ENCODE assay signal across 30 cellular contexts in genomic region chr10:44022203-44022602, GRCh38.
"Had no signal": no experiment of that assay in that cellular context is flagged by ENCODE, and none has a peak within 500 bp of the region (broad histone marks: within the 10 kb centered on the region; RNA-seq: fewer than 3 reads in every experiment).

No MANE protein-coding gene starts in this region.

- H3K4me3 ChIP-seq: ovary, psoas muscle, right lobe of liver, sigmoid colon, stomach, thoracic aorta, thyroid gland, transverse colon, upper lobe of right lung, uterus had no signal

- H2AFZ ChIP-seq: parathyroid adenoma had no signal

- H3K9ac ChIP-seq: parathyroid adenoma had no signal

- H3K27ac ChIP-seq: neutrophil, ovary, parathyroid adenoma, psoas muscle, right lobe of liver, sigmoid colon, stomach, thoracic aorta, thyroid gland, transverse colon, upper lobe of right lung, uterus had no signal

- ATAC-seq: naive thymus-derived CD8-positive, alpha-beta T cell; natural killer cell treated with Interleukin-12 subunit alpha and Interleukin-12 subunit beta and Interleukin-15 and Interleukin-18, amount 100 ng/mL, for 72 hours; psoas muscle; right cardiac atrium; right lobe of liver; stimulated activated effector memory CD8-positive, alpha-beta T cell treated with anti-CD3 and anti-CD28 coated beads, Interleukin-12 subunit alpha, Interleukin-12 subunit beta, amount 100 ng/mL, for 72 hours; stimulated activated naive B cell treated with anti-CD40 and anti-IgM and Interleukin-4, amounts not matched to agents 10 μg/mL and 1 μg/mL and 100 μg/mL, for 72 hours; upper lobe of right lung had no signal

- H3K27me3 Mint-ChIP-seq: stimulated activated naive B cell treated with anti-CD40 and anti-IgM and Interleukin-4, amounts not matched to agents 10 μg/mL and 1 μg/mL and 100 μg/mL, for 72 hours; type B pancreatic cell had no signal

- H3K4me1 Mint-ChIP-seq: naive thymus-derived CD8-positive, alpha-beta T cell; stimulated activated effector memory CD8-positive, alpha-beta T cell treated with anti-CD3 and anti-CD28 coated beads, Interleukin-12 subunit alpha, Interleukin-12 subunit beta, amount 100 ng/mL, for 72 hours; stimulated activated naive B cell treated with anti-CD40 and anti-IgM and Interleukin-4, amounts not matched to agents 10 μg/mL and 1 μg/mL and 100 μg/mL, for 72 hours had no signal

- H3K9me3 Mint-ChIP-seq: natural killer cell treated with Interleukin-12 subunit alpha and Interleukin-12 subunit beta and Interleukin-15 and Interleukin-18, amount 100 ng/mL, for 72 hours; stimulated activated effector memory CD8-positive, alpha-beta T cell treated with anti-CD3 and anti-CD28 coated beads, Interleukin-12 subunit alpha, Interleukin-12 subunit beta, amount 100 ng/mL, for 72 hours; stimulated activated naive CD8-positive, alpha-beta T cell treated with anti-CD3 and anti-CD28 coated beads, Interleukin-15, Interleukin-2, amounts not matched to agents 100 ng/mL and 50 ng/mL, for 24 hours had no signal

- H3K4me3 Mint-ChIP-seq: naive thymus-derived CD8-positive, alpha-beta T cell; natural killer cell treated with Interleukin-12 subunit alpha and Interleukin-12 subunit beta and Interleukin-15 and Interleukin-18, amount 100 ng/mL, for 72 hours; nephron progenitor cell; neural crest cell; stimulated activated effector memory CD8-positive, alpha-beta T cell treated with anti-CD3 and anti-CD28 coated beads, Interleukin-12 subunit alpha, Interleukin-12 subunit beta, amount 100 ng/mL, for 72 hours; stimulated activated naive B cell treated with anti-CD40 and anti-IgM and Interleukin-4, amounts not matched to agents 10 μg/mL and 1 μg/mL and 100 μg/mL, for 72 hours; stimulated activated naive CD8-positive, alpha-beta T cell treated with anti-CD3 and anti-CD28 coated beads, Interleukin-15, Interleukin-2, amounts not matched to agents 100 ng/mL and 50 ng/mL, for 24 hours; type B pancreatic cell had no signal

- DNase-seq: naive thymus-derived CD8-positive, alpha-beta T cell; nephron progenitor cell; nucleus accumbens; ovary; posterior cingulate gyrus; psoas muscle; right cardiac atrium; right lobe of liver; sigmoid colon; small intestine; stimulated activated CD4-positive, alpha-beta T cell treated with anti-CD3 and anti-CD28 coated beads, Interleukin-15, amount 100 ng/mL, for 24 hours; stimulated activated CD4-positive, alpha-beta T cell treated with anti-CD3 and anti-CD28 coated beads, Interleukin-2, amount 100 ng/mL, for 24 hours; stimulated activated CD4-positive, alpha-beta T cell treated with anti-CD3 and anti-CD28 coated beads, Interleukin-2, amount 100 ng/mL, for 48 hours; stimulated activated CD4-positive, alpha-beta T cell treated with anti-CD3 and anti-CD28 coated beads, Interleukin-4, amount 100 ng/mL, for 24 hours; stimulated activated naive B cell treated with anti-CD40 and anti-IgM and Interleukin-4, amounts not matched to agents 10 μg/mL and 1 μg/mL and 100 μg/mL, for 72 hours; stimulated activated naive CD4-positive, alpha-beta T cell treated with Interleukin-2 at 50 U/mL for 16 hours; stomach; thyroid gland; transverse colon; upper lobe of right lung; uterus had no signal

- H3K27ac Mint-ChIP-seq: naive thymus-derived CD8-positive, alpha-beta T cell; natural killer cell treated with Interleukin-12 subunit alpha and Interleukin-12 subunit beta and Interleukin-15 and Interleukin-18, amount 100 ng/mL, for 72 hours; nephron progenitor cell; progenitor cell of endocrine pancreas; stimulated activated effector memory CD8-positive, alpha-beta T cell treated with anti-CD3 and anti-CD28 coated beads, Interleukin-12 subunit alpha, Interleukin-12 subunit beta, amount 100 ng/mL, for 72 hours; stimulated activated naive B cell treated with anti-CD40 and anti-IgM and Interleukin-4, amounts not matched to agents 10 μg/mL and 1 μg/mL and 100 μg/mL, for 72 hours; stimulated activated naive CD8-positive, alpha-beta T cell treated with anti-CD3 and anti-CD28 coated beads, Interleukin-15, Interleukin-2, amounts not matched to agents 100 ng/mL and 50 ng/mL, for 24 hours; type B pancreatic cell had no signal

- H3K9me3 ChIP-seq: neutrophil, ovary, psoas muscle, right lobe of liver, sigmoid colon, thoracic aorta, thyroid gland, transverse colon, upper lobe of right lung, uterus had no signal

- H3K36me3 ChIP-seq: neutrophil, ovary, right lobe of liver, sigmoid colon, stomach, thoracic aorta, thyroid gland, transverse colon, upper lobe of right lung, uterus had no signal

- H3K36me3 Mint-ChIP-seq: naive thymus-derived CD8-positive, alpha-beta T cell; natural killer cell treated with Interleukin-12 subunit alpha and Interleukin-12 subunit beta and Interleukin-15 and Interleukin-18, amount 100 ng/mL, for 72 hours; stimulated activated effector memory CD8-positive, alpha-beta T cell treated with anti-CD3 and anti-CD28 coated beads, Interleukin-12 subunit alpha, Interleukin-12 subunit beta, amount 100 ng/mL, for 72 hours; stimulated activated naive B cell treated with anti-CD40 and anti-IgM and Interleukin-4, amounts not matched to agents 10 μg/mL and 1 μg/mL and 100 μg/mL, for 72 hours; type B pancreatic cell had no signal

- H3K4me1 ChIP-seq: parathyroid adenoma, psoas muscle, right lobe of liver, upper lobe of right lung, uterus had no signal

- H3K79me2 ChIP-seq: parathyroid adenoma had no signal

- H3K27me3 ChIP-seq: ovary, right lobe of liver, sigmoid colon, thyroid gland, transverse colon, upper lobe of right lung, uterus had no signal

- FAIRE-seq: small intestine had no signal
